ENCODE assay signal across 10 cellular contexts in genomic region chr22:24141586-24141985, GRCh38. TPM values are rescaled to one million over a fixed set of nuclear protein-coding genes. Genes with fewer than 3 reads are reported as not detected.
DNase-seq lines count a peak whose midpoint lies in the region; ATAC-seq and TF ChIP-seq lines count a peak whose summit lies in the region.
"Had no signal": no experiment of that assay in that cellular context is flagged by ENCODE, and none has a peak within 500 bp of the region (broad histone marks: within the 10 kb centered on the region; RNA-seq: fewer than 3 reads in every experiment).

No MANE protein-coding gene starts in this region.

- peaks cover 42% of the 10 kb centered on the region for H3K4me1 Mint-ChIP-seq in T-helper 1 cell treated with Interleukin-12 subunit alpha and Interleukin-12 subunit beta and Interleukin-4 antibody, amounts not matched to agents 30 μg/mL and 1 μg/mL, for 36 hours (ENCODE audit: low read depth)
- peaks cover 54% of the 10 kb centered on the region for H3K4me1 Mint-ChIP-seq in stimulated activated effector memory CD8-positive, alpha-beta T cell treated with anti-CD3 and anti-CD28 coated beads, Interleukin-12 subunit alpha, Interleukin-12 subunit beta, amount 100 ng/mL, for 72 hours

- H3K4me1 ChIP-seq in left ventricle myocardium inferior = peaks cover 97% of the 10 kb centered on the region

- H3K9me3 Mint-ChIP-seq in T-helper 1 cell treated with Interleukin-12 subunit alpha and Interleukin-12 subunit beta and Interleukin-4 antibody, amounts not matched to agents 30 μg/mL and 1 μg/mL, for 36 hours = no peaks in the 10 kb centered on the region
- H3K9me3 Mint-ChIP-seq in stimulated activated effector memory CD8-positive, alpha-beta T cell treated with anti-CD3 and anti-CD28 coated beads, Interleukin-12 subunit alpha, Interleukin-12 subunit beta, amount 100 ng/mL, for 72 hours = no peaks in the 10 kb centered on the region

- DNase-seq in GM20000 (ENCODE audit: low spot score) (peak; percentile 55), choroid plexus epithelial cell (ENCODE audit: low read depth) (peak; percentile 30), omental fat pad (ENCODE audit: low spot score) (no peak), iPS-NIHi7 (ENCODE audit: extremely low spot score) (no peak), left ventricle myocardium inferior (no peak)
- DNase-seq in stimulated activated effector memory CD8-positive, alpha-beta T cell treated with anti-CD3 and anti-CD28 coated beads, Interleukin-12 subunit alpha, Interleukin-12 subunit beta, amount 100 ng/mL, for 72 hours (ENCODE audit: low spot score in 2 of 2) = no peak
- DNase-seq: mucosa of descending colon, NCI-H187 had no signal

- peak overlapping the region; percentile 21 for H3K4me3 Mint-ChIP-seq in T-helper 1 cell treated with Interleukin-12 subunit alpha and Interleukin-12 subunit beta and Interleukin-4 antibody, amounts not matched to agents 30 μg/mL and 1 μg/mL, for 36 hours
- H3K4me3 Mint-ChIP-seq in stimulated activated effector memory CD8-positive, alpha-beta T cell treated with anti-CD3 and anti-CD28 coated beads, Interleukin-12 subunit alpha, Interleukin-12 subunit beta, amount 100 ng/mL, for 72 hours = no peak overlapping the region

- peak overlapping the region; percentile 63 for H3K27ac Mint-ChIP-seq in T-helper 1 cell treated with Interleukin-12 subunit alpha and Interleukin-12 subunit beta and Interleukin-4 antibody, amounts not matched to agents 30 μg/mL and 1 μg/mL, for 36 hours
- peak overlapping the region; percentile 48 for H3K27ac Mint-ChIP-seq in stimulated activated effector memory CD8-positive, alpha-beta T cell treated with anti-CD3 and anti-CD28 coated beads, Interleukin-12 subunit alpha, Interleukin-12 subunit beta, amount 100 ng/mL, for 72 hours

- no peaks in the 10 kb centered on the region for H3K27me3 Mint-ChIP-seq in T-helper 1 cell treated with Interleukin-12 subunit alpha and Interleukin-12 subunit beta and Interleukin-4 antibody, amounts not matched to agents 30 μg/mL and 1 μg/mL, for 36 hours (ENCODE audit: low read depth)

- TF ChIP-seq CTCF in GM20000 (IDR thresholded peaks at IDR 0.05; ENCODE audit: extremely low read depth, missing control alignments) = no peak
- no peak for TF ChIP-seq CTCF in choroid plexus epithelial cell (conservative IDR thresholded peaks at IDR 0.05; ENCODE audit: low read depth, low read length)
- no peak for TF ChIP-seq CTCF in omental fat pad (IDR thresholded peaks at IDR 0.05)
- no peak for TF ChIP-seq CTCF in left ventricle myocardium inferior (IDR thresholded peaks at IDR 0.05; ENCODE audit: borderline replicate concordance)

- peak; percentile 76 for ATAC-seq in stimulated activated effector memory CD8-positive, alpha-beta T cell treated with anti-CD3 and anti-CD28 coated beads, Interleukin-12 subunit alpha, Interleukin-12 subunit beta, amount 100 ng/mL, for 72 hours
- no peak for ATAC-seq in omental fat pad (ENCODE audit: low FRiP score)
- no peak for ATAC-seq in GM21360 (IDR thresholded peaks at IDR 0.05; ENCODE audit: unreplicated experiment)
- ATAC-seq: mucosa of descending colon had no signal

- H3K9me3 ChIP-seq in left ventricle myocardium inferior (replicated peaks) = no peaks in the 10 kb centered on the region
- H3K9me3 ChIP-seq: mucosa of descending colon had no signal

- no peaks in the 10 kb centered on the region for H3K27me3 ChIP-seq in left ventricle myocardium inferior (ENCODE audit: low read depth)

- intact Hi-C loops in left ventricle myocardium inferior (cut with micrococcal nuclease) = no loop called here

- peaks cover 10% of the 10 kb centered on the region for H3K36me3 ChIP-seq in left ventricle myocardium inferior

- peaks cover 25% of the 10 kb centered on the region for H3K36me3 Mint-ChIP-seq in T-helper 1 cell treated with Interleukin-12 subunit alpha and Interleukin-12 subunit beta and Interleukin-4 antibody, amounts not matched to agents 30 μg/mL and 1 μg/mL, for 36 hours (ENCODE audit: low read depth)
- peaks cover 21% of the 10 kb centered on the region for H3K36me3 Mint-ChIP-seq in stimulated activated effector memory CD8-positive, alpha-beta T cell treated with anti-CD3 and anti-CD28 coated beads, Interleukin-12 subunit alpha, Interleukin-12 subunit beta, amount 100 ng/mL, for 72 hours

- H3K4me3 ChIP-seq in choroid plexus epithelial cell (ENCODE audit: low read depth, low read length) (no peak overlapping the region), left ventricle myocardium inferior (no peak overlapping the region)
- H3K4me3 ChIP-seq: mucosa of descending colon had no signal

- no peak overlapping the region for H3K27ac ChIP-seq in left ventricle myocardium inferior (replicated peaks)

RNA-seq across cellular contexts. Expression of gene SUSD2, which starts 39.7 kb away (rescaled TPM):
- total RNA-seq in omental fat pad (1 to 10 TPM; 2.3 to 8.0 (median 4.7) TPM), left ventricle myocardium inferior (3.2 TPM)

Comparison
In these comparisons a context has a peak if more than half of its experiments do, and no peak if none do; other contexts are left out.
1. DNase-seq: peak in GM20000 (single experiment) and choroid plexus epithelial cell (single experiment); none in stimulated activated effector memory CD8-positive, alpha-beta T cell treated with anti-CD3 and anti-CD28 coated beads, Interleukin-12 subunit alpha, Interleukin-12 subunit beta, amount 100 ng/mL, for 72 hours (0 of 2), omental fat pad (single experiment), iPS-NIHi7 (single experiment) and left ventricle myocardium inferior (single experiment).